In genomic region chr6:11586574-11586973, GRCh38 we compare ENCODE assay signal across 1 cellular context.
TF ChIP-seq lines count a peak whose summit lies in the region.

No MANE protein-coding gene starts in this region.

TF ChIP-seq in H1, 55 proteins besides CTCF, POLR2A, EP300 and RAD21:
- TF ChIP-seq NRF1 (IDR thresholded peaks at IDR 0.05; ENCODE audit: low read depth, low read length) (no peak), YY1 (IDR thresholded peaks at IDR 0.05; ENCODE audit: low read depth, low read length) (0 out of 2 replicates have a peak, but pooled peaks have one; percentile 13), CHD2 (IDR thresholded peaks at IDR 0.05; ENCODE audit: low read length) (no peak), MAFK (IDR thresholded peaks at IDR 0.05; ENCODE audit: low read depth, low read length) (0 out of 2 replicates have a peak, but pooled peaks have one; percentile 10), CTBP2 (IDR thresholded peaks at IDR 0.05; ENCODE audit: borderline replicate concordance, insufficient read depth, insufficient read length, low read length) (no peak), TEAD4 (IDR thresholded peaks at IDR 0.05; ENCODE audit: low read depth, low read length) (peak; percentile 63)
